9 cellular contexts compared by ENCODE assay signal in genomic region chr6:16683524-16684194, GRCh38.
DNase-seq lines count a peak whose midpoint lies in the region; ATAC-seq, FAIRE-seq and TF ChIP-seq lines count a peak whose summit lies in the region.
"Had no signal": no experiment of that assay in that cellular context is flagged by ENCODE, and none has a peak within 500 bp of the region (broad histone marks: within the 10 kb centered on the region; RNA-seq: fewer than 3 reads in every experiment).

No MANE protein-coding gene starts in this region.

- no peak overlapping the region for H3K27ac ChIP-seq in A673 (ENCODE audit: low read depth, low read length, poor library complexity, severe bottlenecking)
- peak overlapping the region in 2 of 3 donors; percentile 1 to 2 for H3K27ac ChIP-seq in right lobe of liver
- H3K27ac ChIP-seq: VCaP had no signal

- peak; percentile 85 to 94 (median 89) for ATAC-seq in right lobe of liver
- ATAC-seq in GM19395 (IDR thresholded peaks at IDR 0.05; ENCODE audit: unreplicated experiment) = no peak
- ATAC-seq in GM19351 (IDR thresholded peaks at IDR 0.05; ENCODE audit: unreplicated experiment) = no peak

- H3K9me3 ChIP-seq in A673 (ENCODE audit: low read depth, low read length, poor library complexity, severe bottlenecking) (no peaks in the 10 kb centered on the region), right lobe of liver (no peaks in the 10 kb centered on the region)

- no peak for TF ChIP-seq POLR2A in right lobe of liver (IDR thresholded peaks at IDR 0.05)

- no peak overlapping the region for H3K4me3 ChIP-seq in A673 (ENCODE audit: low read depth, low read length, poor library complexity, severe bottlenecking)
- no peak overlapping the region for H3K4me3 ChIP-seq in astrocyte of the cerebellum (ENCODE audit: low read depth, low read length)
- H3K4me3 ChIP-seq in right lobe of liver = no peak overlapping the region

- in situ Hi-C loops in astrocyte of the cerebellum (cut with HindIII; ENCODE audit: low sequenced_read_pairs) = no loop called here

- H3K36me3 ChIP-seq in A673 (ENCODE audit: insufficient read depth, low read length, poor library complexity, severe bottlenecking) (no peaks in the 10 kb centered on the region), right lobe of liver (no peaks in the 10 kb centered on the region)

- TF ChIP-seq CTCF in A673 (conservative IDR thresholded peaks at IDR 0.05; ENCODE audit: low read depth, low read length) (no peak), astrocyte of the cerebellum (IDR thresholded peaks at IDR 0.05; ENCODE audit: low read depth, low read length, missing control alignments) (no peak), right lobe of liver (IDR thresholded peaks at IDR 0.05) (no peak)

- intact Hi-C loops in A673 (cut with micrococcal nuclease; ENCODE audit: unreplicated experiment) (no loop called here), right lobe of liver (cut with DNase I) (no loop called here)

- CTCF ChIA-PET in A673 (lab: Charles Lee) = no interaction called here

- peak; percentile 51 for DNase-seq in A673 (ENCODE audit: low spot score)
- peak in 52 of 76 experiments; percentile 3 to 72 (median 38) for DNase-seq in HUDEP-2 (lab: John Stamatoyannopoulos, UW; ENCODE audit: unreplicated experiment in 76 of 76)
- peak; percentile 66 for DNase-seq in astrocyte of the cerebellum (ENCODE audit: low read depth)
- DNase-seq in right lobe of liver = peak; percentile 46 to 72 (median 68)
- DNase-seq in retina = no peak
- no peak for DNase-seq in frontal cortex (ENCODE audit: low spot score in 2 of 2)

- no peaks in the 10 kb centered on the region for H3K27me3 ChIP-seq in A673 (replicated peaks; ENCODE audit: insufficient read depth, low read depth, low read length, poor library complexity)
- no peaks in the 10 kb centered on the region for H3K27me3 ChIP-seq in right lobe of liver

- POLR2A ChIA-PET in A673 (lab: Charles Lee; ENCODE audit: low non-redundant PET) = no interaction called here

- 31% methylated on average over 4 of the region's 4 CpGs for WGBS in right lobe of liver (ENCODE audit: insufficient coverage, low coverage, low lambda C conversion rate, missing lambda C conversion rate)

- FAIRE-seq in frontal cortex (lab: Jason Lieb, UNC) = no peak

- no TSS peak for BruUV-seq in A673 (replicated peaks; lab: Mats Ljungman, UMichigan)

- peaks cover 19% of the 10 kb centered on the region for H3K4me1 ChIP-seq in A673 (ENCODE audit: insufficient read depth, low read length, poor library complexity, severe bottlenecking)
- H3K4me1 ChIP-seq in right lobe of liver = peaks cover 0 to 17% (median 7%) of the 10 kb centered on the region in 4 donors

Comparison
In these comparisons a context has a peak if more than half of its experiments do, and no peak if none do; other contexts are left out.
1. DNase-seq: peak in A673 (single experiment), HUDEP-2 (52 of 76), astrocyte of the cerebellum (single experiment) and right lobe of liver (3 of 3); none in retina (single experiment) and frontal cortex (0 of 2).
2. ATAC-seq: peak in right lobe of liver (4 of 4); none in GM19395 (single experiment) and GM19351 (single experiment).